Comparison of ENCODE assay signal across 9 cellular contexts in genomic region chr17:74280093-74280513, GRCh38. TPM values are rescaled to one million over a fixed set of nuclear protein-coding genes. Genes with fewer than 3 reads are reported as not detected.
DNase-seq lines count a peak whose midpoint lies in the region; ATAC-seq, FAIRE-seq and TF ChIP-seq lines count a peak whose summit lies in the region.
"Had no signal": no experiment of that assay in that cellular context is flagged by ENCODE, and none has a peak within 500 bp of the region (broad histone marks: within the 10 kb centered on the region; RNA-seq: fewer than 3 reads in every experiment).

No MANE protein-coding gene starts in this region.

- no peak overlapping the region for H3K4me3 Mint-ChIP-seq in activated B cell treated with CpG ODN at 0.5 μM for 24 hours
- peak overlapping the region; percentile 36 for H3K4me3 Mint-ChIP-seq in central memory CD8-positive, alpha-beta T cell

- H3K27ac Mint-ChIP-seq in activated B cell treated with CpG ODN at 0.5 μM for 24 hours = no peak overlapping the region
- peak overlapping the region; percentile 89 for H3K27ac Mint-ChIP-seq in central memory CD8-positive, alpha-beta T cell (ENCODE audit: low read depth)

- no peaks in the 10 kb centered on the region for H3K9me3 Mint-ChIP-seq in activated B cell treated with CpG ODN at 0.5 μM for 24 hours
- H3K9me3 Mint-ChIP-seq in central memory CD8-positive, alpha-beta T cell = no peaks in the 10 kb centered on the region

- POLR2A ChIA-PET in activated B cell treated with CpG ODN at 0.5 μM for 24 hours (lab: Charles Lee) = no interaction called here

- no peaks in the 10 kb centered on the region for H3K36me3 Mint-ChIP-seq in activated B cell treated with CpG ODN at 0.5 μM for 24 hours (ENCODE audit: low read depth)
- H3K36me3 Mint-ChIP-seq in central memory CD8-positive, alpha-beta T cell (ENCODE audit: insufficient read depth) = peaks cover 20% of the 10 kb centered on the region

- ATAC-seq in GM21381 (IDR thresholded peaks at IDR 0.05; ENCODE audit: unreplicated experiment) = peak; percentile 54
- ATAC-seq in activated B cell treated with CpG ODN at 0.5 μM for 24 hours (ENCODE audit: low read depth) = peak; percentile 37
- peak; percentile 76 for ATAC-seq in central memory CD8-positive, alpha-beta T cell (replicated peaks; ENCODE audit: extremely low read depth, poor library complexity, severe bottlenecking)

- no peak for TF ChIP-seq CTCF in activated B cell treated with CpG ODN at 0.5 μM for 24 hours (IDR thresholded peaks at IDR 0.05)

- intact Hi-C loops in activated B cell treated with CpG ODN at 0.5 μM for 24 hours (cut with micrococcal nuclease) = no loop called here

- DNase-seq in activated B cell treated with CpG ODN at 0.5 μM for 24 hours = no peak
- peak; percentile 36 to 55 for DNase-seq in central memory CD8-positive, alpha-beta T cell (ENCODE audit: low spot score in 2 of 2)
- peak; percentile 35 for DNase-seq in stimulated activated CD8-positive, alpha-beta memory T cell treated with anti-CD3 and anti-CD28 coated beads, Interleukin-4, amount 100 ng/mL, for 24 hours (ENCODE audit: low read depth)
- DNase-seq in NCI-H446 (lab: John Stamatoyannopoulos, UW) = no peak
- DNase-seq in HTR-8/SVneo (ENCODE audit: insufficient read length, low spot score) = no peak
- DNase-seq in GOT3 (lab: John Stamatoyannopoulos, UW) = no peak
- no peak for DNase-seq in D341Med (ENCODE audit: low spot score)
- DNase-seq: NCI-H1105 treated with DMSO at 0.1 percent for 48 hours had no signal

- H3K4me1 Mint-ChIP-seq in activated B cell treated with CpG ODN at 0.5 μM for 24 hours = peaks cover 11% of the 10 kb centered on the region
- peaks cover 46% of the 10 kb centered on the region for H3K4me1 Mint-ChIP-seq in central memory CD8-positive, alpha-beta T cell

- FAIRE-seq in HTR-8/SVneo (lab: Jason Lieb, UNC) = no peak

- CTCF ChIA-PET in activated B cell treated with CpG ODN at 0.5 μM for 24 hours (lab: Charles Lee) = no interaction called here

- peaks cover 11% of the 10 kb centered on the region for H3K27me3 Mint-ChIP-seq in activated B cell treated with CpG ODN at 0.5 μM for 24 hours
- H3K27me3 Mint-ChIP-seq in central memory CD8-positive, alpha-beta T cell = no peaks in the 10 kb centered on the region

RNA-seq across cellular contexts. Expression of gene DNAI2, which starts 6.1 kb away (rescaled TPM):
- not detected in 2 replicates for total RNA-seq in activated B cell treated with CpG ODN at 0.5 μM for 24 hours

RNA-seq across cellular contexts. Expression of gene KIF19, which starts 45.9 kb away (rescaled TPM):
- not detected in 2 replicates for total RNA-seq in activated B cell treated with CpG ODN at 0.5 μM for 24 hours

Comparison
In these comparisons a context has a peak if more than half of its experiments do, and no peak if none do; other contexts are left out.
1. DNase-seq: peak in central memory CD8-positive, alpha-beta T cell (2 of 2) and stimulated activated CD8-positive, alpha-beta memory T cell treated with anti-CD3 and anti-CD28 coated beads, Interleukin-4, amount 100 ng/mL, for 24 hours (single experiment); none in activated B cell treated with CpG ODN at 0.5 μM for 24 hours (single experiment), NCI-H446 (0 of 2), HTR-8/SVneo (single experiment), GOT3 (single experiment) and D341Med (single experiment).
2. Peak in every context shown above with its lines, with median percentiles within 50 percentile points of each other: ATAC-seq.